In genomic region chr18:51030537-51031258, GRCh38 we compare ENCODE assay signal across 8 cellular contexts. TPM values are rescaled to one million over a fixed set of nuclear protein-coding genes. Genes with fewer than 3 reads are reported as not detected.
DNase-seq lines count a peak whose midpoint lies in the region; ATAC-seq and TF ChIP-seq lines count a peak whose summit lies in the region.

No MANE protein-coding gene starts in this region.

- no peaks in the 10 kb centered on the region for H3K27me3 Mint-ChIP-seq in mesothelial cell of epicardium (ENCODE audit: low read depth)

- no peaks in the 10 kb centered on the region for H3K9me3 ChIP-seq in endocrine pancreas (ENCODE audit: control insufficient read depth, low read length)

- H3K9me3 Mint-ChIP-seq in mesothelial cell of epicardium: no peaks in the 10 kb centered on the region

- H3K9ac ChIP-seq in endocrine pancreas (ENCODE audit: control insufficient read depth, insufficient read depth, low read length): peak overlapping the region; percentile 74

- peak; percentile 65 for ATAC-seq in GM18502 (IDR thresholded peaks at IDR 0.05; ENCODE audit: poor library complexity, unreplicated experiment)
- ATAC-seq in HG02981 (IDR thresholded peaks at IDR 0.05; ENCODE audit: unreplicated experiment): peak; percentile 52

- H3K36me3 ChIP-seq in endocrine pancreas (ENCODE audit: control insufficient read depth, insufficient read depth, low read length): no peaks in the 10 kb centered on the region

- H3K36me3 Mint-ChIP-seq in mesothelial cell of epicardium: peaks cover 15% of the 10 kb centered on the region

- peak; percentile 38 for DNase-seq in NCI-H2227 treated with DMSO at 0.1 percent for 48 hours (lab: John Stamatoyannopoulos, UW)
- peak in 2 of 3 experiments; percentile 26 to 35 for DNase-seq in activated CD8-positive, alpha-beta memory T cell treated with anti-CD3 and anti-CD28 coated beads for 48 hours (ENCODE audit: low read depth in 2 of 3, low spot score in 2 of 3)
- peak; percentile 69 to 81 for DNase-seq in mesothelial cell of epicardium (ENCODE audit: low spot score in 2 of 2, unreplicated experiment in 2 of 2)
- DNase-seq in stimulated activated CD8-positive, alpha-beta memory T cell treated with anti-CD3 and anti-CD28 coated beads, Interleukin-15, amount 100 ng/mL, for 24 hours (ENCODE audit: low read depth): peak; percentile 31

- TF ChIP-seq CTCF in 22Rv1 (IDR thresholded peaks at IDR 0.05) (no peak), mesothelial cell of epicardium (IDR thresholded peaks at IDR 0.05; ENCODE audit: unreplicated experiment) (no peak)

- peaks cover 47% of the 10 kb centered on the region for H3K4me1 Mint-ChIP-seq in mesothelial cell of epicardium

- H3K27ac ChIP-seq in 22Rv1: peak overlapping the region; percentile 95

- H3K27ac Mint-ChIP-seq in mesothelial cell of epicardium: peak overlapping the region; percentile 98

- H3K4me1 ChIP-seq in endocrine pancreas (ENCODE audit: control insufficient read depth, insufficient read depth, low read length): peaks cover 9% of the 10 kb centered on the region

- H3K4me3 Mint-ChIP-seq in mesothelial cell of epicardium: peak overlapping the region; percentile 95

- H3K27me3 ChIP-seq in endocrine pancreas (ENCODE audit: control insufficient read depth, insufficient read depth, low read length): no peaks in the 10 kb centered on the region

- H3K4me3 ChIP-seq in endocrine pancreas (ENCODE audit: control insufficient read depth, insufficient read depth, low read length): peak overlapping the region; percentile 96

RNA-seq across cellular contexts. Expression of gene SMAD4, which starts 0.7 kb away (rescaled TPM):
- total RNA-seq in mesothelial cell of epicardium: 147 to 152 TPM (median 148 TPM) in 3 replicates

Comparison
In these comparisons a context has a peak if more than half of its experiments do, and no peak if none do; other contexts are left out.
1. Peak in every context shown above with its lines: DNase-seq, ATAC-seq, H3K4me3 ChIP-seq and H3K27ac ChIP-seq.